8 cellular contexts compared by ENCODE assay signal in genomic region chr17:75779250-75779986, GRCh38.
A peak's percentile ranks its signal among the peaks of the same experiment; 100 is the strongest.
DNase-seq lines count a peak whose midpoint lies in the region; ATAC-seq and TF ChIP-seq lines count a peak whose summit lies in the region.

No MANE protein-coding gene starts in this region.

- DNase-seq in AG09309 (ENCODE audit: low read depth) (peak; percentile 99), NCI-H345 (lab: John Stamatoyannopoulos, UW) (peak; percentile 100), islet precursor cell (peak; percentile 100)
- peak; percentile 91 for DNase-seq in activated CD4-positive, CD25-positive, alpha-beta regulatory T cell treated with anti-CD3 and anti-CD28 coated beads, Interleukin-2, amount 50 U/mL, for 16 hours (ENCODE audit: low read depth, low spot score)
- peak; percentile 90 to 96 for DNase-seq in central memory CD8-positive, alpha-beta T cell (ENCODE audit: low spot score in 2 of 2)
- peak; percentile 86 to 93 (median 89) for DNase-seq in stimulated activated CD4-positive, alpha-beta T cell treated with anti-CD3 and anti-CD28 coated beads, Interleukin-12 subunit alpha, Interleukin-12 subunit beta, amount 100 ng/mL, for 48 hours (ENCODE audit: low read depth in 2 of 3, low spot score in 1 of 3)

- peak overlapping the region; percentile 97 for H3K27ac Mint-ChIP-seq in central memory CD8-positive, alpha-beta T cell (ENCODE audit: low read depth)

- H3K27me3 Mint-ChIP-seq in central memory CD8-positive, alpha-beta T cell = no peaks in the 10 kb centered on the region

- peak overlapping the region; percentile 91 for H3K4me3 Mint-ChIP-seq in central memory CD8-positive, alpha-beta T cell

- ATAC-seq in GM19025 (IDR thresholded peaks at IDR 0.05; ENCODE audit: low read depth, unreplicated experiment) (peak; percentile 62), HG03280 (IDR thresholded peaks at IDR 0.05; ENCODE audit: unreplicated experiment) (peak; percentile 75)
- ATAC-seq in central memory CD8-positive, alpha-beta T cell (replicated peaks; ENCODE audit: extremely low read depth, poor library complexity, severe bottlenecking) = peak; percentile 68

- peaks cover 60% of the 10 kb centered on the region for H3K36me3 Mint-ChIP-seq in central memory CD8-positive, alpha-beta T cell (ENCODE audit: insufficient read depth)

- TF ChIP-seq CTCF in AG09309 (IDR thresholded peaks at IDR 0.05; ENCODE audit: control insufficient read depth, insufficient read depth, low read depth, low read length, missing control alignments) = no peak

- H3K4me3 ChIP-seq in AG09309 (ENCODE audit: control insufficient read depth, low read depth, low read length) = peak overlapping the region; percentile 68

- H3K9me3 Mint-ChIP-seq in central memory CD8-positive, alpha-beta T cell = no peaks in the 10 kb centered on the region

- H3K4me1 Mint-ChIP-seq in central memory CD8-positive, alpha-beta T cell = peaks cover 51% of the 10 kb centered on the region

Comparison
In these comparisons a context has a peak if more than half of its experiments do, and no peak if none do; other contexts are left out.
1. Peak in every context shown above with its lines: DNase-seq, ATAC-seq and H3K4me3 ChIP-seq.